18 cellular contexts compared by ENCODE assay signal in genomic region chr14:74875204-74875603, GRCh38. TPM values are rescaled to one million over a fixed set of nuclear protein-coding genes. Genes with fewer than 3 reads are reported as not detected.
A peak's percentile ranks its signal among the peaks of the same experiment; 100 is the strongest.
DNase-seq lines count a peak whose midpoint lies in the region; ATAC-seq and TF ChIP-seq lines count a peak whose summit lies in the region.
"Had no signal": no experiment of that assay in that cellular context is flagged by ENCODE, and none has a peak within 500 bp of the region (broad histone marks: within the 10 kb centered on the region; RNA-seq: fewer than 3 reads in every experiment).

No MANE protein-coding gene starts in this region.

- no peaks in the 10 kb centered on the region for H3K36me3 ChIP-seq in BLaER1 treated with 17β-estradiol and CSF1 and Interleukin-3, amounts not matched to agents 10 nM and 100 nM
- H3K36me3 ChIP-seq in GM23338 (ENCODE audit: insufficient read depth) = no peaks in the 10 kb centered on the region

- no peaks in the 10 kb centered on the region for H3K9me3 ChIP-seq in BLaER1 treated with 17β-estradiol and CSF1 and Interleukin-3, amounts not matched to agents 10 nM and 100 nM (replicated peaks in 1 of 11)

- no peaks in the 10 kb centered on the region for H3K36me3 Mint-ChIP-seq in GM23338 (ENCODE audit: low read depth)
- H3K36me3 Mint-ChIP-seq in activated T-helper 17 cell treated with anti-CD3 and anti-CD28 coated beads, Interleukin-2, amount 50 U/mL, for 72 hours (ENCODE audit: low read depth) = no peaks in the 10 kb centered on the region
- H3K36me3 Mint-ChIP-seq in memory B cell = no peaks in the 10 kb centered on the region
- H3K36me3 Mint-ChIP-seq in HFFc6 (ENCODE audit: low read depth) = no peaks in the 10 kb centered on the region
- H3K36me3 Mint-ChIP-seq: CD4-positive, CD25-positive, alpha-beta regulatory T cell had no signal

- no peak overlapping the region for H3K4me3 Mint-ChIP-seq in GM23338
- H3K4me3 Mint-ChIP-seq in activated T-helper 17 cell treated with anti-CD3 and anti-CD28 coated beads, Interleukin-2, amount 50 U/mL, for 72 hours = peak overlapping the region; percentile 83
- peak overlapping the region; percentile 14 for H3K4me3 Mint-ChIP-seq in memory B cell
- no peak overlapping the region for H3K4me3 Mint-ChIP-seq in HFFc6

- H3K9ac ChIP-seq in BLaER1 treated with 17β-estradiol and CSF1 and Interleukin-3, amounts not matched to agents 10 nM and 100 nM = peak overlapping the region in 7 of 11 experiments; percentile 53 to 75 (median 67); a peak in 13 of 22 replicates

- H3K27me3 Mint-ChIP-seq in GM23338 (ENCODE audit: insufficient read depth, low read depth, poor library complexity) (peaks cover 9% of the 10 kb centered on the region), memory B cell (no peaks in the 10 kb centered on the region), HFFc6 (ENCODE audit: insufficient read depth) (no peaks in the 10 kb centered on the region; the same call in 1 of the 2 replicates)
- H3K27me3 Mint-ChIP-seq in activated T-helper 17 cell treated with anti-CD3 and anti-CD28 coated beads, Interleukin-2, amount 50 U/mL, for 72 hours = no peaks in the 10 kb centered on the region

- DNase-seq in GM23338 (ENCODE audit: low spot score) (no peak), memory B cell (ENCODE audit: low spot score in 2 of 2) (no peak), NCI-H446 treated with DMSO at 0.1 percent for 48 hours (lab: John Stamatoyannopoulos, UW) (no peak), HFFc6 (no peak)
- no peak for DNase-seq in stimulated activated CD4-positive, alpha-beta T cell treated with anti-CD3 and anti-CD28 coated beads, Interleukin-1b, Interleukin-23, amount 100 ng/mL, for 48 hours
- DNase-seq: GOT3; IMR-90; NCI-H187 treated with DMSO at 0.1 percent for 48 hours; NK-92 treated with Interleukin-12 subunit alpha and Interleukin-12 subunit beta, amount 100 ng/mL, for 24 hours; OCI-M1; RPMI8226; SIG-M5 had no signal

- H3F3A ChIP-seq in GM23338 (replicated peaks; ENCODE audit: low read depth) = no peaks in the 10 kb centered on the region

- no peak for ATAC-seq in GM23338
- no peak for ATAC-seq in activated T-helper 17 cell treated with anti-CD3 and anti-CD28 coated beads, Interleukin-2, amount 50 U/mL, for 72 hours (replicated peaks)
- ATAC-seq in memory B cell (ENCODE audit: low read depth) = no peak
- ATAC-seq in HG02970 (IDR thresholded peaks at IDR 0.05; ENCODE audit: low FRiP score, unreplicated experiment) = no peak

- H3K9me3 Mint-ChIP-seq in GM23338 (no peaks in the 10 kb centered on the region), memory B cell (no peaks in the 10 kb centered on the region), HFFc6 (no peaks in the 10 kb centered on the region)
- H3K9me3 Mint-ChIP-seq in activated T-helper 17 cell treated with anti-CD3 and anti-CD28 coated beads, Interleukin-2, amount 50 U/mL, for 72 hours = no peaks in the 10 kb centered on the region
- H3K9me3 Mint-ChIP-seq: CD4-positive, CD25-positive, alpha-beta regulatory T cell had no signal

- peak overlapping the region in 8 of 11 experiments; percentile 69 to 86 (median 78); a peak in 15 of 22 replicates for H3K27ac ChIP-seq in BLaER1 treated with 17β-estradiol and CSF1 and Interleukin-3, amounts not matched to agents 10 nM and 100 nM
- H3K27ac ChIP-seq in GM23338 (ENCODE audit: low read depth) = no peak overlapping the region

- H4K20me1 ChIP-seq in BLaER1 treated with 17β-estradiol and CSF1 and Interleukin-3, amounts not matched to agents 10 nM and 100 nM = no peaks in the 10 kb centered on the region
- H4K20me1 ChIP-seq in GM23338 (replicated peaks; ENCODE audit: insufficient read depth) = no peaks in the 10 kb centered on the region

- H3K4me3 ChIP-seq in BLaER1 treated with 17β-estradiol and CSF1 and Interleukin-3, amounts not matched to agents 10 nM and 100 nM = peak overlapping the region in 4 of 10 experiments; percentile 41 to 60 (median 52); a peak in 8 of 20 replicates
- no peak overlapping the region for H3K4me3 ChIP-seq in GM23338
- H3K4me3 ChIP-seq: GM12878 had no signal

- H3K4me1 Mint-ChIP-seq in GM23338 (peaks cover 12% of the 10 kb centered on the region), memory B cell (peaks cover 21% of the 10 kb centered on the region), HFFc6 (ENCODE audit: low read depth) (peaks cover 8% of the 10 kb centered on the region)
- H3K4me1 Mint-ChIP-seq in activated T-helper 17 cell treated with anti-CD3 and anti-CD28 coated beads, Interleukin-2, amount 50 U/mL, for 72 hours = peaks cover 25% of the 10 kb centered on the region

- H3K4me1 ChIP-seq in BLaER1 treated with 17β-estradiol and CSF1 and Interleukin-3, amounts not matched to agents 10 nM and 100 nM = peaks cover 18 to 69% (median 44%) of the 10 kb centered on the region in 10 experiments
- peaks cover 5% of the 10 kb centered on the region; the same call in 1 of the 2 replicates for H3K4me1 ChIP-seq in GM23338 (ENCODE audit: insufficient read depth)

- H3K4me2 ChIP-seq in BLaER1 treated with 17β-estradiol and CSF1 and Interleukin-3, amounts not matched to agents 10 nM and 100 nM = peak overlapping the region; percentile 73 to 94 (median 84); a peak in 21 of 22 replicates
- no peak overlapping the region for H3K4me2 ChIP-seq in GM23338

- no peaks in the 10 kb centered on the region for H3K27me3 ChIP-seq in BLaER1 treated with 17β-estradiol and CSF1 and Interleukin-3, amounts not matched to agents 10 nM and 100 nM
- no peaks in the 10 kb centered on the region for H3K27me3 ChIP-seq in GM23338 (ENCODE audit: insufficient read depth)

- H3K9me2 ChIP-seq in GM23338 (ENCODE audit: insufficient read depth) = no peaks in the 10 kb centered on the region

- 0 out of 2 replicates have a peak overlapping the region, but pooled peaks have one; percentile 96 for H2AFZ ChIP-seq in GM23338

- H3K27ac Mint-ChIP-seq in GM23338 (no peak overlapping the region), memory B cell (no peak overlapping the region), HFFc6 (no peak overlapping the region)
- peak overlapping the region; percentile 83 for H3K27ac Mint-ChIP-seq in activated T-helper 17 cell treated with anti-CD3 and anti-CD28 coated beads, Interleukin-2, amount 50 U/mL, for 72 hours

- TF ChIP-seq CTCF in GM23338 (conservative IDR thresholded peaks at IDR 0.05; ENCODE audit: low read depth in 2 of 2) (no peak), HFFc6 (IDR thresholded peaks at IDR 0.05) (no peak)

- H3K79me2 ChIP-seq in GM23338 (replicated peaks; ENCODE audit: insufficient read depth) = no peaks in the 10 kb centered on the region

RNA-seq across cellular contexts. Expression of gene PROX2, which starts 0.7 kb away (rescaled TPM):
- total RNA-seq in GM23338 (2014; rRNA removed; shearing (Covaris generic)) = 0.31 TPM in 1 of 2 replicates, not detected in the other
- polyA plus RNA-seq in GM23338 (2016; fragmentation: Nextera tagmentation; extraction: Ambion mirVana) = 0.06 and 0.09 TPM in 2 replicates
- total RNA-seq in activated T-helper 17 cell treated with anti-CD3 and anti-CD28 coated beads, Interleukin-2, amount 50 U/mL, for 72 hours = under 1 TPM; 0.71 TPM
- not detected for total RNA-seq in HFFc6 (2021; fragmentation: NEBNext Ultra II Directional; extraction: Animal tissue kit (Norgen Biotek cat#: 25700))
- total RNA-seq: CD4-positive, CD25-positive, alpha-beta regulatory T cell; IMR-90; LHCN-M2 had no signal
- polyA plus RNA-seq: IMR-90 had no signal

RNA-seq across cellular contexts. Expression of gene DLST, which starts 6.5 kb away (rescaled TPM):
- 102 and 106 TPM in 2 replicates for total RNA-seq in GM23338 (2014; rRNA removed; shearing (Covaris generic))
- polyA plus RNA-seq in GM23338 (2016; fragmentation: Nextera tagmentation; extraction: Ambion mirVana) = 11.2 TPM in 2 replicates
- total RNA-seq in activated T-helper 17 cell treated with anti-CD3 and anti-CD28 coated beads, Interleukin-2, amount 50 U/mL, for 72 hours = 100 to 1,000 TPM; 102 to 132 TPM
- total RNA-seq in HFFc6 (2021; fragmentation: NEBNext Ultra II Directional; extraction: Animal tissue kit (Norgen Biotek cat#: 25700)) = 100 to 1,000 TPM in 5 of 6 experiments, 10 to 100 TPM in 1; 97.5 to 118 (median 109) TPM

RNA-seq across cellular contexts. Expression of gene RPS6KL1, which starts 47.9 kb away (rescaled TPM):
- total RNA-seq in GM23338 (2014; rRNA removed; shearing (Covaris generic)) = 6.5 and 11.6 TPM in 2 replicates
- 4.6 and 5.6 TPM in 2 replicates for polyA plus RNA-seq in GM23338 (2016; fragmentation: Nextera tagmentation; extraction: Ambion mirVana)
- 1 to 10 TPM in 1 of 2 donors, under 1 TPM in 1; 0.79 to 3.2 TPM for total RNA-seq in activated T-helper 17 cell treated with anti-CD3 and anti-CD28 coated beads, Interleukin-2, amount 50 U/mL, for 72 hours
- total RNA-seq in HFFc6 (2021; fragmentation: NEBNext Ultra II Directional; extraction: Animal tissue kit (Norgen Biotek cat#: 25700)) = 1 to 10 TPM in 4 of 6 experiments, under 1 TPM in 2; 0.78 to 1.1 (median 1.0) TPM

Comparison
In these comparisons a context has a peak if more than half of its experiments do, and no peak if none do; other contexts are left out.
1. H3K4me3 Mint-ChIP-seq: peak in activated T-helper 17 cell treated with anti-CD3 and anti-CD28 coated beads, Interleukin-2, amount 50 U/mL, for 72 hours (single experiment) and memory B cell (single experiment); none in GM23338 (single experiment) and HFFc6 (single experiment).